Comparison of ENCODE assay signal across 9 cellular contexts in the genomic region with DNA sequence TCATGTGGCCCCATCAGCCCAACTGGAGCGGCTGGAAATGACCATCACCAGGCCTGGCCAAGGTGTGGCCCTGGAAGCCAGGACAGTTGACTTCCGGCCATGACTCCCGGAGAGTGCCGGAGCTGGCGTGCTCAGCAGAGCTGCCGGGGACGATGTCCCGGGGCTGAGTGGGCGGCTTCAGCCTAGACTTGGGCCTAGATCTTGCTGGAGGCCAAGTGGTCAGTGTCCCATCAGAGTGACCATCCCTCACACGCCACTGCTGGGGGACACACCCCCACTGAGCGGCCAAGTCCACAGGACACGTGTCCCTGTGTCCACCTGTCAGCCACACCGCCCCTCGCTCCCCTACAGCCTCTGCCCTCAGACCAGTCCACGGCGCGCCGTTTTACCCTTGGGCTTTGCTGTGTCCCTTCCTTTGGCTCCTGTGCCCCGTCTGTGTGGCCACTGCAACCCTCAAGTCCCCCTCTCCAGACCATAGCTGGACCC. TPM values are rescaled to one million over a fixed set of nuclear protein-coding genes. Genes with fewer than 3 reads are reported as not detected.
DNase-seq lines count a peak whose midpoint lies in the region; ATAC-seq and TF ChIP-seq lines count a peak whose summit lies in the region.
"Had no signal": no experiment of that assay in that cellular context is flagged by ENCODE, and none has a peak within 500 bp of the region (broad histone marks: within the 10 kb centered on the region; RNA-seq: fewer than 3 reads in every experiment).

No MANE protein-coding gene starts in this region.

- H3K36me3 ChIP-seq in ascending aorta (peaks cover 0 to 10% of the 10 kb centered on the region in 2 donors), iPS-15b (ENCODE audit: control insufficient read depth, insufficient read depth, low read length) (peaks cover 17% of the 10 kb centered on the region), spleen (peaks cover 0 to 35% (median 13%) of the 10 kb centered on the region in 6 donors)

- no peak for ATAC-seq in HG03039 (IDR thresholded peaks at IDR 0.05; ENCODE audit: unreplicated experiment)

- intact Hi-C loops in ascending aorta (cut with DNase I) = loop anchor here (5.0 kb wide), 2 partner anchors 337 to 397 kb away; a partner anchor contains a TSS
- intact Hi-C loops in spleen (cut with DNase I; ENCODE audit: low total_unique reads) = no loop called here
- intact Hi-C loops in lower leg skin (cut with DNase I; ENCODE audit: low total_unique reads) = loop anchor here (10.0 kb wide), 1 partner anchor 124 kb away; no protein-coding TSS in a partner anchor

- no peak for DNase-seq in HL-60 (ENCODE audit: low read depth in 1 of 2, low spot score in 1 of 2)
- DNase-seq in ascending aorta (ENCODE audit: low spot score in 2 of 2) = no peak
- DNase-seq in spleen = no peak
- DNase-seq in lower leg skin (ENCODE audit: low spot score in 2 of 2) = no peak
- no peak for DNase-seq in NCI-H1092 (lab: John Stamatoyannopoulos, UW)
- DNase-seq in cerebellar nuclear complex (lab: John Stamatoyannopoulos, UW) = no peak

- no peaks in the 10 kb centered on the region for H3K9me3 ChIP-seq in ascending aorta
- no peaks in the 10 kb centered on the region for H3K9me3 ChIP-seq in iPS-15b (ENCODE audit: control insufficient read depth, insufficient read depth, low read length)
- no peaks in the 10 kb centered on the region for H3K9me3 ChIP-seq in spleen
- H3K9me3 ChIP-seq: SJSA1 had no signal

- TF ChIP-seq POLR2A in spleen (IDR thresholded peaks at IDR 0.05) (no peak), lower leg skin (IDR thresholded peaks at IDR 0.05) (no peak)

- H3K4me1 ChIP-seq in ascending aorta (peaks cover 26 to 41% of the 10 kb centered on the region in 2 donors), iPS-15b (ENCODE audit: control insufficient read depth, insufficient read depth, low read length) (no peaks in the 10 kb centered on the region), spleen (peaks cover 15 to 63% (median 49%) of the 10 kb centered on the region in 6 donors)

- no peaks in the 10 kb centered on the region for H3K27me3 ChIP-seq in HL-60 (ENCODE audit: insufficient read depth, poor library complexity, severe bottlenecking)
- no peaks in the 10 kb centered on the region for H3K27me3 ChIP-seq in ascending aorta
- no peaks in the 10 kb centered on the region for H3K27me3 ChIP-seq in iPS-15b (ENCODE audit: control insufficient read depth, insufficient read depth, low read length)
- H3K27me3 ChIP-seq in spleen (replicated peaks in 1 of 7) = no peaks in the 10 kb centered on the region
- H3K27me3 ChIP-seq: SJSA1 had no signal

- no peak overlapping the region for H3K9ac ChIP-seq in iPS-15b (ENCODE audit: low read depth, low read length)

- TF ChIP-seq CTCF in HL-60 (IDR thresholded peaks at IDR 0.05; ENCODE audit: insufficient read depth, low read length) (no peak), ascending aorta (IDR thresholded peaks at IDR 0.05) (no peak), spleen (IDR thresholded peaks at IDR 0.05 in 8 of 11, conservative IDR thresholded peaks at IDR 0.05 in 3 of 11) (no peak), lower leg skin (IDR thresholded peaks at IDR 0.05) (no peak)

- peak overlapping the region; percentile 90 for H3K27ac ChIP-seq in HL-60 (replicated peaks)
- peak overlapping the region; percentile 94 to 97 for H3K27ac ChIP-seq in ascending aorta
- H3K27ac ChIP-seq in spleen = peak overlapping the region in 7 of 8 donors; percentile 87 to 96 (median 89)
- H3K27ac ChIP-seq: SJSA1 had no signal

- WGBS in spleen, 5 donors = 87 to 96% (median 94%) methylated on average over 7 to 19 of the region's 19 CpGs
- WGBS in lower leg skin, 2 donors = 75 to 82% methylated on average over 15 to 17 of the region's 19 CpGs

- peak overlapping the region; percentile 54 for H3K4me3 ChIP-seq in HL-60 (replicated peaks; ENCODE audit: insufficient read depth, low read length)
- peak overlapping the region; percentile 60 to 73 for H3K4me3 ChIP-seq in ascending aorta
- peak overlapping the region; percentile 43 for H3K4me3 ChIP-seq in iPS-15b (ENCODE audit: low read depth, low read length)
- H3K4me3 ChIP-seq in spleen = peak overlapping the region in 4 of 8 donors; percentile 43 to 71 (median 47)
- H3K4me3 ChIP-seq in lower leg skin (ENCODE audit: low read depth, poor library complexity, severe bottlenecking) = no peak overlapping the region

RNA-seq across cellular contexts. Expression of a gene that starts 4.0 kb away (rescaled TPM):
- total RNA-seq in ascending aorta (38.3 TPM), spleen (10 to 100 TPM; 20.6 to 64.0 (median 46.6) TPM), lower leg skin (10 to 100 TPM; 29.8 to 48.0 (median 45.6) TPM)
- polyA plus RNA-seq in spleen = 100 to 1,000 TPM in 1 of 3 donors, 10 to 100 TPM in 2; 66.8 to 113 (median 94.1) TPM

RNA-seq across cellular contexts. Expression of a gene that starts 37.6 kb away (rescaled TPM):
- total RNA-seq in ascending aorta = 139 TPM
- total RNA-seq in spleen = 10 to 100 TPM; 47.4 to 100.0 (median 64.0) TPM
- polyA plus RNA-seq in spleen = 10 to 100 TPM in 1 of 3 donors, 1 to 10 TPM in 2; 4.4 to 16.8 (median 6.5) TPM
- 10 to 100 TPM; 67.3 to 80.8 (median 75.4) TPM for total RNA-seq in lower leg skin
